ENCODE assay signal across 15 cellular contexts in genomic region chr1:215958836-215959235, GRCh38.
DNase-seq lines count a peak whose midpoint lies in the region; ATAC-seq and TF ChIP-seq lines count a peak whose summit lies in the region.
"Had no signal": no experiment of that assay in that cellular context is flagged by ENCODE, and none has a peak within 500 bp of the region (broad histone marks: within the 10 kb centered on the region; RNA-seq: fewer than 3 reads in every experiment).

No MANE protein-coding gene starts in this region.

- no peak overlapping the region for H2AK5ac ChIP-seq in IMR-90 (ENCODE audit: low read depth, low read length)

- H3K36me3 ChIP-seq in IMR-90 (ENCODE audit: control insufficient read depth, insufficient read depth, low read length) (no peaks in the 10 kb centered on the region), fibroblast of lung (ENCODE audit: control insufficient read depth, insufficient read depth, low read length) (no peaks in the 10 kb centered on the region), ascending aorta (no peaks in the 10 kb centered on the region), Peyer's patch (no peaks in the 10 kb centered on the region)

- H3K9ac ChIP-seq in IMR-90 (ENCODE audit: low read depth, low read length) (no peak overlapping the region), fibroblast of lung (ENCODE audit: insufficient read depth, low read length) (no peak overlapping the region)

- H3K79me2 ChIP-seq in fibroblast of lung (ENCODE audit: control insufficient read depth, insufficient read depth, low read length) = no peaks in the 10 kb centered on the region

- in situ Hi-C loops in IMR-90 (cut with MboI; ENCODE audit: low sequenced_read_pairs) = no loop called here

- no peak overlapping the region for H2AK9ac ChIP-seq in IMR-90 (replicated peaks; ENCODE audit: low read depth, low read length, poor library complexity)

- DNase-seq in EL (peak; percentile 44), IMR-90 (peak; percentile 72), fibroblast of lung (ENCODE audit: low read depth in 2 of 2) (peak; percentile 6 to 30), skeletal muscle cell (ENCODE audit: low read depth) (peak; percentile 39), ascending aorta (ENCODE audit: low spot score in 2 of 2) (no peak), NCI-H2029 (lab: John Stamatoyannopoulos, UW) (no peak), Peyer's patch (no peak)
- DNase-seq: DMS153, GDM1, GOT3, KG1, NCI-H1105, NCI-H1694 treated with DMSO at 0.1 percent for 48 hours, NCI-H2171, SIG-M5 had no signal

- 0 out of 2 replicates have a peak, but pooled peaks have one; percentile 54 for ATAC-seq in IMR-90 (ENCODE audit: low read depth)

- H2AFZ ChIP-seq in IMR-90 (replicated peaks; ENCODE audit: low read length, poor library complexity) (no peak overlapping the region), fibroblast of lung (ENCODE audit: low read length) (no peak overlapping the region)

- H3K4ac ChIP-seq in IMR-90 (ENCODE audit: low read depth, low read length) = no peak overlapping the region

- dilution Hi-C loops in IMR-90 (cut with HindIII; ENCODE audit: low sequenced_read_pairs, unreplicated experiment) = no loop called here

- TF ChIP-seq RAD21 in IMR-90 (IDR thresholded peaks at IDR 0.05; ENCODE audit: low read length) = no peak

- H3K27ac ChIP-seq in IMR-90 (ENCODE audit: insufficient read depth, low read length) (no peak overlapping the region), fibroblast of lung (ENCODE audit: insufficient read depth, low read length) (no peak overlapping the region), ascending aorta (no peak overlapping the region), Peyer's patch (no peak overlapping the region)

- H4K5ac ChIP-seq in IMR-90 (ENCODE audit: low read depth, low read length) = no peak overlapping the region

- H2BK15ac ChIP-seq in IMR-90 (ENCODE audit: low read depth, low read length) = no peak overlapping the region

- no peak overlapping the region for H2BK120ac ChIP-seq in IMR-90 (ENCODE audit: low read depth, low read length)

- no peak overlapping the region for H4K91ac ChIP-seq in IMR-90 (ENCODE audit: insufficient read depth, low read depth, low read length)

- POLR2A ChIA-PET in IMR-90 (lab: Charles Lee; ENCODE audit: unreplicated experiment) = no interaction called here

- H2BK20ac ChIP-seq in IMR-90 (ENCODE audit: low read depth, low read length) = no peak overlapping the region

- no peaks in the 10 kb centered on the region for H3K27me3 ChIP-seq in IMR-90 (ENCODE audit: control insufficient read depth, insufficient read depth, low read length)
- H3K27me3 ChIP-seq in fibroblast of lung (ENCODE audit: control insufficient read depth, insufficient read depth, low read length) = no peaks in the 10 kb centered on the region
- no peaks in the 10 kb centered on the region for H3K27me3 ChIP-seq in ascending aorta
- no peaks in the 10 kb centered on the region for H3K27me3 ChIP-seq in Peyer's patch

- H3K4me3 ChIP-seq in IMR-90 (ENCODE audit: insufficient read depth, low read depth, low read length) (no peak overlapping the region), fibroblast of lung (replicated peaks in 1 of 4; ENCODE audit: control extremely low read depth in 1 of 4, insufficient read depth in 1 of 4, low read depth in 3 of 4, low read length in 4 of 4) (no peak overlapping the region), skeletal muscle cell (ENCODE audit: low read depth, low read length) (no peak overlapping the region), ascending aorta (no peak overlapping the region), Peyer's patch (no peak overlapping the region)

- no peaks in the 10 kb centered on the region for H3K4me1 ChIP-seq in IMR-90 (ENCODE audit: control insufficient read depth, insufficient read depth, low read length)
- no peaks in the 10 kb centered on the region for H3K4me1 ChIP-seq in fibroblast of lung (ENCODE audit: control insufficient read depth, extremely low read depth, insufficient read depth, low read length)
- no peaks in the 10 kb centered on the region for H3K4me1 ChIP-seq in ascending aorta
- no peaks in the 10 kb centered on the region for H3K4me1 ChIP-seq in Peyer's patch

- H4K8ac ChIP-seq in IMR-90 (ENCODE audit: low read depth in 2 of 2, low read length in 2 of 2) = no peak overlapping the region

- no peaks in the 10 kb centered on the region for H3K9me1 ChIP-seq in IMR-90 (ENCODE audit: insufficient read depth, low read length)

- H2BK5ac ChIP-seq in IMR-90 (ENCODE audit: low read depth, low read length, poor library complexity, severe bottlenecking) = no peak overlapping the region

- TF ChIP-seq CTCF in IMR-90 (conservative IDR thresholded peaks at IDR 0.05; ENCODE audit: low read depth, low read length) (no peak), fibroblast of lung (conservative IDR thresholded peaks at IDR 0.05 in 1 of 2, IDR thresholded peaks at IDR 0.05 in 1 of 2; ENCODE audit: low read depth in 1 of 2, low read length in 2 of 2) (no peak), ascending aorta (IDR thresholded peaks at IDR 0.05) (no peak), Peyer's patch (IDR thresholded peaks at IDR 0.05) (no peak)

- no CpG with 5 or more reads among the region's 1 CpG for WGBS in IMR-90 (ENCODE audit: extremely low coverage in 2 of 2, insufficient read length in 1 of 2), 2 experiments

- H3K14ac ChIP-seq in IMR-90 (replicated peaks; ENCODE audit: low read depth, low read length) = no peak overlapping the region

- H4K20me1 ChIP-seq in IMR-90 (ENCODE audit: insufficient read depth, low read length) (no peaks in the 10 kb centered on the region), fibroblast of lung (ENCODE audit: control insufficient read depth, extremely low read depth, insufficient read depth, low read length) (no peaks in the 10 kb centered on the region)

- no peaks in the 10 kb centered on the region for H3K9me3 ChIP-seq in IMR-90 (ENCODE audit: control insufficient read depth, insufficient read depth, low read length)
- H3K9me3 ChIP-seq in fibroblast of lung (ENCODE audit: control insufficient read depth, insufficient read depth, low read depth, low read length) = no peaks in the 10 kb centered on the region
- H3K9me3 ChIP-seq in ascending aorta = no peaks in the 10 kb centered on the region
- no peaks in the 10 kb centered on the region for H3K9me3 ChIP-seq in Peyer's patch

- H3K18ac ChIP-seq in IMR-90 (ENCODE audit: low read depth, low read length) = no peak overlapping the region

- H3K56ac ChIP-seq in IMR-90 (ENCODE audit: extremely low read depth, insufficient read depth, low read length) = no peak overlapping the region

- no peak for TF ChIP-seq POLR2A in IMR-90 (IDR thresholded peaks at IDR 0.05; ENCODE audit: low read depth, low read length)
- no peak for TF ChIP-seq POLR2A in Peyer's patch (IDR thresholded peaks at IDR 0.05)

- H3K79me1 ChIP-seq in IMR-90 (ENCODE audit: low read depth in 1 of 2, low read length in 2 of 2) = no peaks in the 10 kb centered on the region

- intact Hi-C loops in IMR-90 (cut with micrococcal nuclease) (no loop called here), ascending aorta (cut with DNase I) (no loop called here)

- BruUV-seq in IMR-90 (replicated peaks; lab: Mats Ljungman, UMichigan) = no TSS peak

- no peak overlapping the region for H3K23ac ChIP-seq in IMR-90 (ENCODE audit: low read depth, low read length)

- H3K4me2 ChIP-seq in IMR-90 (ENCODE audit: low read depth, low read length) = no peak overlapping the region
- H3K4me2 ChIP-seq in fibroblast of lung (ENCODE audit: extremely low read depth, insufficient read depth, low read length) = no peak overlapping the region

- CTCF ChIA-PET in IMR-90 (lab: Yijun Ruan, JAX) = interaction anchor here (0.6 kb wide), 1 partner anchor 161 kb away, joined by 5 read pairs; no protein-coding TSS in a partner anchor

TF ChIP-seq in IMR-90, 13 proteins besides CTCF, POLR2A, EP300 and RAD21:
- no peak for TF ChIP-seq CHD1 (IDR thresholded peaks at IDR 0.05; ENCODE audit: low read depth, low read length)
- TF ChIP-seq MAZ (IDR thresholded peaks at IDR 0.05; ENCODE audit: borderline replicate concordance, low read depth, low read length) = no peak
- no peak for TF ChIP-seq FOS (IDR thresholded peaks at IDR 0.05; ENCODE audit: low read depth, low read length)

Comparison
In these comparisons a context has a peak if more than half of its experiments do, and no peak if none do; other contexts are left out.
1. DNase-seq: peak in EL (single experiment), IMR-90 (single experiment), fibroblast of lung (2 of 2) and skeletal muscle cell (single experiment); none in ascending aorta (0 of 2), NCI-H2029 (single experiment) and Peyer's patch (0 of 3).